Comparison of ENCODE assay signal across 21 cellular contexts in genomic region chr6:72721346-72721745, GRCh38.
"Had no signal": no experiment of that assay in that cellular context is flagged by ENCODE, and none has a peak within 500 bp of the region (broad histone marks: within the 10 kb centered on the region; RNA-seq: fewer than 3 reads in every experiment).

No MANE protein-coding gene starts in this region.

- H3K4me1 ChIP-seq: esophagus muscularis mucosa, psoas muscle, sigmoid colon, spleen, tibial nerve, upper lobe of right lung, uterus had no signal

- H3K4me3 ChIP-seq: coronary artery, esophagus muscularis mucosa, ovary, psoas muscle, sigmoid colon, spleen, thoracic aorta, tibial nerve, upper lobe of right lung, uterus had no signal

- ATAC-seq: left lobe of liver; natural killer cell; psoas muscle; right cardiac atrium; stimulated activated memory B cell treated with anti-CD40 and anti-IgM and Interleukin-4, amounts not matched to agents 10 μg/mL and 1 μg/mL and 100 μg/mL, for 72 hours; stimulated activated naive CD8-positive, alpha-beta T cell treated with anti-CD3 and anti-CD28 coated beads, Interleukin-15, Interleukin-2, amounts not matched to agents 100 U/mL and 50 U/mL, for 24 hours; upper lobe of right lung had no signal

- DNase-seq: dermis blood vessel endothelial cell; effector memory CD4-positive, alpha-beta T cell; kidney; natural killer cell; occipital lobe; ovary; posterior cingulate gyrus; psoas muscle; right cardiac atrium; sigmoid colon; spleen; stimulated activated CD4-positive, alpha-beta T cell treated with anti-CD3 and anti-CD28 coated beads, Interleukin-4, amount 100 ng/mL, for 4 hours; stimulated activated naive CD8-positive, alpha-beta T cell treated with anti-CD3 and anti-CD28 coated beads, Interleukin-15, Interleukin-2, amounts not matched to agents 100 U/mL and 50 U/mL, for 24 hours; upper lobe of right lung; uterus had no signal

- H3K9me3 ChIP-seq: esophagus muscularis mucosa, ovary, psoas muscle, sigmoid colon, spleen, thoracic aorta, tibial nerve, upper lobe of right lung, uterus had no signal

- H3K36me3 ChIP-seq: esophagus muscularis mucosa, ovary, sigmoid colon, spleen, thoracic aorta, tibial nerve, upper lobe of right lung, uterus had no signal

- H3K27ac ChIP-seq: coronary artery, esophagus muscularis mucosa, ovary, psoas muscle, sigmoid colon, spleen, thoracic aorta, tibial nerve, upper lobe of right lung, uterus had no signal

- H3K27me3 ChIP-seq: esophagus muscularis mucosa, ovary, sigmoid colon, spleen, tibial nerve, upper lobe of right lung, uterus had no signal
